Comparison of ENCODE assay signal across 20 cellular contexts in the genomic region with DNA sequence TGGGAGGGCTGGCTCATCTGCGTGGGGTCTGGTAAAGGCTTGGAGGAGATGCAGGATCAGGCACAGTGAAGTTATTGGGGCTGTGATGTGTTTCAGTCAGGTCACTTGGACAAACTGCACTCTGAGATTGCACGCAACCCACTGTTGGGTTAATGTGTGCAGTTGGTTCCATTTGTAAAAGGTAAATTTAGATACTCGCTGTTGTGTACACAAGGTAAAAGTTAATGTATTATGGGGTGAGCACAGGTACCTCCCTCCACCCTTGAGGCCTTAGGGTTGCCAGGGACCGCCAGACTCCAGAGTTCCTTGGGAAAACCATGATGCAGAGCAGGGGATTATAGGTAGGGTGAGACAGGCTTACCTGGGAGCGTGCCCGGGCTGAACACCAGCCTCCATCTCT.
"Had no signal": no experiment of that assay in that cellular context is flagged by ENCODE, and none has a peak within 500 bp of the region (broad histone marks: within the 10 kb centered on the region; RNA-seq: fewer than 3 reads in every experiment).

No MANE protein-coding gene starts in this region.

- H3K27ac ChIP-seq: cardiac muscle cell, left lung, neutrophil, parathyroid adenoma, suprapubic skin, upper lobe of left lung had no signal

- DNase-seq: activated B cell treated with CpG ODN at 0.5 μM for 24 hours; activated CD4-positive, alpha-beta memory T cell treated with anti-CD3 and anti-CD28 coated beads for 36 hours; activated CD4-positive, alpha-beta T cell treated with anti-CD3 and anti-CD28 coated beads for 4 hours; activated naive CD4-positive, alpha-beta T cell; activated naive CD8-positive, alpha-beta T cell treated with anti-CD3 and anti-CD28 coated beads for 36 hours; activated T-cell treated with anti-CD3 and anti-CD28 coated beads for 4 hours; amniotic stem cell; foreskin melanocyte; glutamatergic neuron; hypothalamus; islet precursor cell; left lung; mammary epithelial cell; midbrain; naive B cell; upper lobe of left lung had no signal

- H3K27me3 ChIP-seq: cardiac muscle cell, left lung, neutrophil, suprapubic skin, upper lobe of left lung had no signal

- H3K36me3 ChIP-seq: cardiac muscle cell had no signal

- H3K9me3 ChIP-seq: left lung, neutrophil, suprapubic skin, upper lobe of left lung had no signal

- H3K9ac ChIP-seq: parathyroid adenoma had no signal

- H3K4me1 ChIP-seq: parathyroid adenoma had no signal

- H3K4me3 ChIP-seq: cardiac muscle cell, left lung, suprapubic skin, upper lobe of left lung had no signal

- ATAC-seq: left lung had no signal
